ENCODE assay signal across 18 cellular contexts in the genomic region with DNA sequence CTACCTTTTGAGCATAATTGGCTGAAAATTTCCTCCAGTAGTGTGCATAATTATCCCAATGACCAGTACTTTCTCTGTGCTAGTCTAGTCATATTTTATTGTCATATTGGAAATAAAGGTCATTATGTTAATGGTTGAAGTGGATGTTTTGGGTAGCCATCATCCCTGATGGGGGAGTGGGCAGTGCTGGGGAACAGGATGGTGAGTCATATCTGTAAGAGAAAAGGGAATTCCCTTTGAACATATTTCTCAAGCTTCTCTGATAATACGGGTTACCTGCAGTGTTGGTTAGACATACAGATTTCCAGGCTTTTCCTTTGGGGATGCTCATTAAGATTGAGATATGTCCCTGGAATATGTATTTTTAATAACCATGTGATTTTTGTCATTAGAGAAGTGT. TPM values are rescaled to one million over a fixed set of nuclear protein-coding genes. Genes with fewer than 3 reads are reported as not detected.
"Had no signal": no experiment of that assay in that cellular context is flagged by ENCODE, and none has a peak within 500 bp of the region (broad histone marks: within the 10 kb centered on the region; RNA-seq: fewer than 3 reads in every experiment).

No MANE protein-coding gene starts in this region.

- H3K27me3 Mint-ChIP-seq: activated CD4-positive, alpha-beta T cell treated with anti-CD3 and anti-CD28 coated beads for 36 hours; effector memory CD8-positive, alpha-beta T cell had no signal

- H3K4me1 Mint-ChIP-seq: activated CD4-positive, alpha-beta T cell treated with anti-CD3 and anti-CD28 coated beads for 36 hours; mesothelial cell of epicardium; stimulated activated effector memory CD8-positive, alpha-beta T cell treated with anti-CD3 and anti-CD28 coated beads, Interleukin-12 subunit alpha, Interleukin-12 subunit beta, amount 100 ng/mL, for 72 hours; WTC11 had no signal

- H3K9me3 Mint-ChIP-seq: mesothelial cell of epicardium; natural killer cell treated with Interleukin-12 subunit alpha and Interleukin-12 subunit beta and Interleukin-15 and Interleukin-18, amount 100 ng/mL, for 72 hours had no signal

- H3K27ac Mint-ChIP-seq: activated CD4-positive, alpha-beta T cell treated with anti-CD3 and anti-CD28 coated beads for 36 hours; activated naive CD4-positive, alpha-beta T cell treated with anti-CD3 and anti-CD28 coated beads, Interleukin-2, amount 50 U/mL, for 72 hours; activated T-helper 1 cell treated with anti-CD3 and anti-CD28 coated beads, Interleukin-12 subunit alpha, Interleukin-12 subunit beta, Interleukin-2, Interleukin-4 antibody, amounts not matched to agents 30 ng/mL and 10 ng/mL and 1 ng/mL, durations not matched to agents 14 hours and 24 hours and 36 hours; effector memory CD8-positive, alpha-beta T cell; mesothelial cell of epicardium; natural killer cell treated with Interleukin-12 subunit alpha and Interleukin-12 subunit beta and Interleukin-15 and Interleukin-18, amount 100 ng/mL, for 72 hours; stimulated activated effector memory CD8-positive, alpha-beta T cell treated with anti-CD3 and anti-CD28 coated beads, Interleukin-12 subunit alpha, Interleukin-12 subunit beta, amount 100 ng/mL, for 72 hours; WTC11 had no signal

- H3K4me3 Mint-ChIP-seq: activated CD4-positive, alpha-beta T cell treated with anti-CD3 and anti-CD28 coated beads for 36 hours; activated T-helper 1 cell treated with anti-CD3 and anti-CD28 coated beads, Interleukin-12 subunit alpha, Interleukin-12 subunit beta, Interleukin-2, Interleukin-4 antibody, amounts not matched to agents 30 ng/mL and 10 ng/mL and 1 ng/mL, durations not matched to agents 14 hours and 24 hours and 36 hours; effector memory CD8-positive, alpha-beta T cell; mesothelial cell of epicardium; natural killer cell treated with Interleukin-12 subunit alpha and Interleukin-12 subunit beta and Interleukin-15 and Interleukin-18, amount 100 ng/mL, for 72 hours; stimulated activated effector memory CD8-positive, alpha-beta T cell treated with anti-CD3 and anti-CD28 coated beads, Interleukin-12 subunit alpha, Interleukin-12 subunit beta, amount 100 ng/mL, for 72 hours; WTC11 had no signal

- ATAC-seq: activated CD4-positive, alpha-beta T cell treated with anti-CD3 and anti-CD28 coated beads for 36 hours; activated naive CD4-positive, alpha-beta T cell treated with anti-CD3 and anti-CD28 coated beads, Interleukin-2, amount 50 U/mL, for 72 hours; effector memory CD8-positive, alpha-beta T cell; natural killer cell treated with Interleukin-12 subunit alpha and Interleukin-12 subunit beta and Interleukin-15 and Interleukin-18, amount 100 ng/mL, for 72 hours; pancreas; right lobe of liver; stimulated activated effector memory CD8-positive, alpha-beta T cell treated with anti-CD3 and anti-CD28 coated beads, Interleukin-12 subunit alpha, Interleukin-12 subunit beta, amount 100 ng/mL, for 72 hours; WTC11 had no signal

- H3K36me3 Mint-ChIP-seq: activated naive CD4-positive, alpha-beta T cell treated with anti-CD3 and anti-CD28 coated beads, Interleukin-2, amount 50 U/mL, for 72 hours; mesothelial cell of epicardium; natural killer cell treated with Interleukin-12 subunit alpha and Interleukin-12 subunit beta and Interleukin-15 and Interleukin-18, amount 100 ng/mL, for 72 hours; stimulated activated effector memory CD8-positive, alpha-beta T cell treated with anti-CD3 and anti-CD28 coated beads, Interleukin-12 subunit alpha, Interleukin-12 subunit beta, amount 100 ng/mL, for 72 hours; WTC11 had no signal

- DNase-seq: activated CD4-positive, alpha-beta T cell treated with anti-CD3 and anti-CD28 coated beads for 36 hours; activated CD4-positive, alpha-beta T cell treated with anti-CD3 and anti-CD28 coated beads, Interleukin-2, amount 50 U/mL, for 48 hours; activated gamma-delta T cell treated with Interleukin-2 at 50 U/mL for 16 hours; dermis blood vessel endothelial cell; effector memory CD8-positive, alpha-beta T cell; pancreas; right lobe of liver; stimulated activated CD4-positive, alpha-beta T cell treated with anti-CD3 and anti-CD28 coated beads, Interleukin-4, amount 100 ng/mL, for 1 hour; T-helper 2 cell had no signal

RNA-seq across cellular contexts. Expression of gene SPATA31D4, which starts 33.3 kb away (rescaled TPM):
- polyA plus RNA-seq: hepatocyte, lung, smooth muscle cell had no signal

RNA-seq across cellular contexts. Expression of gene SPATA31D3, which starts 48.4 kb away (rescaled TPM):
- polyA plus RNA-seq: hepatocyte, pancreas, smooth muscle cell had no signal
